8 cellular contexts compared by ENCODE assay signal in genomic region chr2:42931147-42931817, GRCh38.
A peak's percentile ranks its signal among the peaks of the same experiment; 100 is the strongest.
DNase-seq lines count a peak whose midpoint lies in the region; ATAC-seq and TF ChIP-seq lines count a peak whose summit lies in the region.

No MANE protein-coding gene starts in this region.

- no peaks in the 10 kb centered on the region for H3K4me1 ChIP-seq in Panc1 (ENCODE audit: control insufficient read depth, insufficient read depth, low read length)
- peaks cover 40% of the 10 kb centered on the region for H3K4me1 ChIP-seq in fibroblast of lung (ENCODE audit: control insufficient read depth, extremely low read depth, insufficient read depth, low read length)
- H3K4me1 ChIP-seq in prostate gland (replicated peaks) = peaks cover 10% of the 10 kb centered on the region

- no peak for TF ChIP-seq POLR2A in prostate gland (IDR thresholded peaks at IDR 0.05)

- no peaks in the 10 kb centered on the region for H3K36me3 Mint-ChIP-seq in CD4-positive, alpha-beta T cell (ENCODE audit: low read depth)

- H3K9ac ChIP-seq in fibroblast of lung (ENCODE audit: insufficient read depth, low read length) = no peak overlapping the region

- WGBS in prostate gland = 75% methylated on average over 8 of the region's 8 CpGs

- CTCF ChIA-PET in Panc1 (lab: Charles Lee) = no interaction called here
- CTCF ChIA-PET in CD4-positive, alpha-beta T cell (lab: Charles Lee) = no interaction called here

- POLR2A ChIA-PET in Panc1 (lab: Charles Lee) = no interaction called here
- POLR2A ChIA-PET in CD4-positive, alpha-beta T cell (lab: Charles Lee) = interaction anchor here (1.0 kb wide), 1 partner anchor 14 kb away, joined by 3 read pairs; no protein-coding TSS in a partner anchor

- no peak overlapping the region for H3K27ac Mint-ChIP-seq in CD4-positive, alpha-beta T cell

- intact Hi-C loops in Panc1 (cut with micrococcal nuclease; ENCODE audit: unreplicated experiment) (no loop called here), prostate gland (cut with DNase I) (no loop called here)
- intact Hi-C loops in CD4-positive, alpha-beta T cell (cut with DNase I, micrococcal nuclease) = no loop called here

- no peaks in the 10 kb centered on the region for H3K27me3 ChIP-seq in Panc1 (ENCODE audit: control insufficient read depth, insufficient read depth, low read length)
- no peaks in the 10 kb centered on the region for H3K27me3 ChIP-seq in fibroblast of lung (ENCODE audit: control insufficient read depth, insufficient read depth, low read length)
- H3K27me3 ChIP-seq in prostate gland (replicated peaks; ENCODE audit: insufficient read depth) = no peaks in the 10 kb centered on the region
- H3K27me3 ChIP-seq in CD4-positive, alpha-beta T cell (ENCODE audit: control insufficient read depth, insufficient read depth, low read length) = no peaks in the 10 kb centered on the region

- H3K4me3 ChIP-seq in GM12864 (ENCODE audit: low read depth, low read length) = no peak overlapping the region
- no peak overlapping the region for H3K4me3 ChIP-seq in Panc1 (ENCODE audit: low read depth in 2 of 2, low read length in 2 of 2)
- H3K4me3 ChIP-seq in fibroblast of lung (replicated peaks in 1 of 4; ENCODE audit: control extremely low read depth in 1 of 4, insufficient read depth in 1 of 4, low read depth in 3 of 4, low read length in 4 of 4) = no peak overlapping the region
- no peak overlapping the region for H3K4me3 ChIP-seq in prostate gland

- no peak overlapping the region for H2AFZ ChIP-seq in fibroblast of lung (ENCODE audit: low read length)

- TF ChIP-seq CTCF in GM12864 (IDR thresholded peaks at IDR 0.05; ENCODE audit: low read depth, low read length, missing control alignments) (peak; percentile 46), Panc1 (IDR thresholded peaks at IDR 0.05) (no peak; the same call in 1 of the 2 replicates), fibroblast of lung (conservative IDR thresholded peaks at IDR 0.05 in 1 of 2, IDR thresholded peaks at IDR 0.05 in 1 of 2; ENCODE audit: low read depth in 1 of 2, low read length in 2 of 2) (peak; percentile 15 to 25), prostate gland (IDR thresholded peaks at IDR 0.05) (no peak), GM13976 (IDR thresholded peaks at IDR 0.05; ENCODE audit: borderline replicate concordance, control extremely low read depth, extremely low read depth, insufficient read depth, missing control alignments) (no peak)
- no peak for TF ChIP-seq CTCF in CD4-positive, alpha-beta T cell (IDR thresholded peaks at IDR 0.05)

- H3K36me3 ChIP-seq in Panc1 (ENCODE audit: control insufficient read depth, insufficient read depth, low read length) = no peaks in the 10 kb centered on the region
- H3K36me3 ChIP-seq in fibroblast of lung (ENCODE audit: control insufficient read depth, insufficient read depth, low read length) = no peaks in the 10 kb centered on the region
- no peaks in the 10 kb centered on the region for H3K36me3 ChIP-seq in prostate gland

- no peaks in the 10 kb centered on the region for H3K79me2 ChIP-seq in fibroblast of lung (ENCODE audit: control insufficient read depth, insufficient read depth, low read length)

- no TSS peak for BruUV-seq in Panc1 (replicated peaks; lab: Mats Ljungman, UMichigan)

- no peaks in the 10 kb centered on the region for H3K9me3 Mint-ChIP-seq in CD4-positive, alpha-beta T cell

- H3K27ac ChIP-seq in Panc1 (ENCODE audit: low read length) (no peak overlapping the region), fibroblast of lung (ENCODE audit: insufficient read depth, low read length) (no peak overlapping the region), prostate gland (peak overlapping the region; percentile 41 to 75)
- H3K27ac ChIP-seq in CD4-positive, alpha-beta T cell (ENCODE audit: low read depth, low read length) = no peak overlapping the region

- in situ Hi-C loops in Panc1 (cut with HindIII; ENCODE audit: low pct_unique_long_range_greater_than_20kb, low sequenced_read_pairs) = no loop called here
- in situ Hi-C loops in GM13976 (cut with MboI; ENCODE audit: low sequenced_read_pairs, unreplicated experiment) = no loop called here

- H4K20me1 ChIP-seq in fibroblast of lung (ENCODE audit: control insufficient read depth, extremely low read depth, insufficient read depth, low read length) = no peaks in the 10 kb centered on the region

- ATAC-seq in Panc1 = peak; percentile 44; the same call in 1 of the 2 replicates
- ATAC-seq in CD4-positive, alpha-beta T cell (ENCODE audit: poor library complexity) = no peak

- no peak overlapping the region for H3K4me3 Mint-ChIP-seq in CD4-positive, alpha-beta T cell

- H3K27me3 Mint-ChIP-seq in CD4-positive, alpha-beta T cell = no peaks in the 10 kb centered on the region

- DNase-seq in GM12864 (ENCODE audit: low read depth) (no peak), Panc1 (ENCODE audit: low read depth, low spot score) (no peak), fibroblast of lung (ENCODE audit: low read depth in 2 of 2) (no peak), prostate gland (ENCODE audit: low spot score) (no peak), NCI-H2081 (lab: John Stamatoyannopoulos, UW) (no peak), GM13976 (ENCODE audit: low spot score) (no peak), OCI-M1 (lab: John Stamatoyannopoulos, UW) (no peak)
- DNase-seq in CD4-positive, alpha-beta T cell = no peak

- no peaks in the 10 kb centered on the region for H3K4me1 Mint-ChIP-seq in CD4-positive, alpha-beta T cell (ENCODE audit: low read depth)

- H3K9me3 ChIP-seq in Panc1 (ENCODE audit: control insufficient read depth, insufficient read depth, low read depth, low read length) (no peaks in the 10 kb centered on the region), fibroblast of lung (ENCODE audit: control insufficient read depth, insufficient read depth, low read depth, low read length) (no peaks in the 10 kb centered on the region), prostate gland (no peaks in the 10 kb centered on the region)
- H3K9me3 ChIP-seq in CD4-positive, alpha-beta T cell (ENCODE audit: control insufficient read depth, low read length) = no peaks in the 10 kb centered on the region

- H3K4me2 ChIP-seq in fibroblast of lung (ENCODE audit: extremely low read depth, insufficient read depth, low read length) = no peak overlapping the region

Comparison
In these comparisons a context has a peak if more than half of its experiments do, and no peak if none do; other contexts are left out.
1. CTCF ChIP-seq: peak in GM12864 (single experiment) and fibroblast of lung (2 of 2); none in Panc1 (single experiment), prostate gland (0 of 4), GM13976 (single experiment) and CD4-positive, alpha-beta T cell (single experiment).
2. H3K27ac ChIP-seq: peak in prostate gland (2 of 2); none in Panc1 (single experiment), fibroblast of lung (single experiment) and CD4-positive, alpha-beta T cell (single experiment).